Comparison of ENCODE assay signal across 17 cellular contexts in the genomic region with DNA sequence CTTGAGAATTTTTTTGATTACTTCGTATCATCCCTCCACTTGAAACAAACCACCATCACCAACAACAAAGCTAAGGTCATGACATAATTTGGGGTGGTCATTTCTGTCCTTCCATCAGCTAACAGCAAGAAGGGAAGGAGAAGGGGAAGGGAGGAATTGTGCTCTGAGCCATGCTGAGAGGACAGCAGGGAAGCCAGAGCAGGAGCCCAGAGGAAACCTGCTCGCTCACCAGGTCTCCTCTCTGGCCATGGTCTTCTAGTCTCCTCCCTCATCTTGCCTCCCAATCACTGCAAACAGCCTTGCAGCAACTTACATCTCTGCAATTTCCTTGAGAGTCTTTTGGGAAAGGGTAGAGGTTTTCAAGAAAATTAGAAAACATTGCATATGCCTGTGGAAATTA.
DNase-seq lines count a peak whose midpoint lies in the region; ATAC-seq and TF ChIP-seq lines count a peak whose summit lies in the region.
"Had no signal": no experiment of that assay in that cellular context is flagged by ENCODE, and none has a peak within 500 bp of the region (broad histone marks: within the 10 kb centered on the region; RNA-seq: fewer than 3 reads in every experiment).

No MANE protein-coding gene starts in this region.

- H3K27ac ChIP-seq in GM23338 (ENCODE audit: low read depth): no peak overlapping the region
- no peak overlapping the region for H3K27ac ChIP-seq in gastrocnemius medialis
- H3K27ac ChIP-seq in OCI-LY7 (ENCODE audit: low read depth, low read length, poor library complexity, severe bottlenecking): no peak overlapping the region
- H3K27ac ChIP-seq: GM23248 had no signal

- H3K4me1 Mint-ChIP-seq in GM23338: peaks cover 24% of the 10 kb centered on the region
- H3K4me1 Mint-ChIP-seq in activated CD8-positive, alpha-beta T cell treated with anti-CD3 and anti-CD28 coated beads, Interleukin-2, amount 10 ng/mL, durations not matched to agents 7 days and 5 days (ENCODE audit: low read depth): no peaks in the 10 kb centered on the region
- H3K4me1 Mint-ChIP-seq: B cell had no signal

- in situ Hi-C loops in gastrocnemius medialis (cut with MboI; ENCODE audit: low sequenced_read_pairs in 4 of 4): no loop called here

- H3K27me3 ChIP-seq in GM23338 (ENCODE audit: insufficient read depth) (no peaks in the 10 kb centered on the region), gastrocnemius medialis (no peaks in the 10 kb centered on the region)

- intact Hi-C loops in gastrocnemius medialis (cut with DNase I; ENCODE audit: low total_unique reads): no loop called here
- intact Hi-C loops in OCI-LY7 (cut with micrococcal nuclease; ENCODE audit: unreplicated experiment): no loop called here

- no peaks in the 10 kb centered on the region for H3K36me3 Mint-ChIP-seq in GM23338 (ENCODE audit: low read depth)
- H3K36me3 Mint-ChIP-seq in activated CD8-positive, alpha-beta T cell treated with anti-CD3 and anti-CD28 coated beads, Interleukin-2, amount 10 ng/mL, durations not matched to agents 7 days and 5 days (ENCODE audit: low read depth): no peaks in the 10 kb centered on the region

- CTCF ChIA-PET in activated CD8-positive, alpha-beta T cell treated with anti-CD3 and anti-CD28 coated beads, Interleukin-2, amount 10 ng/mL, durations not matched to agents 7 days and 5 days (lab: Charles Lee): no interaction called here
- CTCF ChIA-PET in OCI-LY7 (lab: Charles Lee; ENCODE audit: unreplicated experiment): no interaction called here

- POLR2A ChIA-PET in activated CD8-positive, alpha-beta T cell treated with anti-CD3 and anti-CD28 coated beads, Interleukin-2, amount 10 ng/mL, durations not matched to agents 7 days and 5 days (lab: Charles Lee): interaction anchor here (0.6 kb wide), 1 partner anchor 186 kb away, joined by 3 read pairs; no protein-coding TSS in a partner anchor
- POLR2A ChIA-PET in OCI-LY7 (lab: Charles Lee): interaction anchor here (0.5 to 0.8 kb wide), 2 partner anchors 16 to 296 kb away, joined by 3 read pairs; no protein-coding TSS in a partner anchor

- H3K36me3 ChIP-seq in GM23338 (ENCODE audit: insufficient read depth) (no peaks in the 10 kb centered on the region), gastrocnemius medialis (no peaks in the 10 kb centered on the region), OCI-LY7 (ENCODE audit: insufficient read depth, low read length) (no peaks in the 10 kb centered on the region)
- H3K36me3 ChIP-seq: HAP-1 had no signal

- TF ChIP-seq POLR2A in gastrocnemius medialis (IDR thresholded peaks at IDR 0.05): no peak

- no TSS peak for BruUV-seq in OCI-LY7 (replicated peaks; lab: Mats Ljungman, UMichigan)

- H3K27ac Mint-ChIP-seq in GM23338: no peak overlapping the region
- no peak overlapping the region for H3K27ac Mint-ChIP-seq in activated CD8-positive, alpha-beta T cell treated with anti-CD3 and anti-CD28 coated beads, Interleukin-2, amount 10 ng/mL, durations not matched to agents 7 days and 5 days
- H3K27ac Mint-ChIP-seq: B cell; CD4-positive, alpha-beta T cell; HFFc6 had no signal

- TF ChIP-seq CTCF in GM23338 (conservative IDR thresholded peaks at IDR 0.05; ENCODE audit: low read depth in 2 of 2): no peak
- TF ChIP-seq CTCF in gastrocnemius medialis (IDR thresholded peaks at IDR 0.05 in 4 of 5, conservative IDR thresholded peaks at IDR 0.05 in 1 of 5): no peak
- no peak for TF ChIP-seq CTCF in OCI-LY7 (conservative IDR thresholded peaks at IDR 0.05; ENCODE audit: low read length)

- H2AFZ ChIP-seq in GM23338 (peak overlapping the region; percentile 67), OCI-LY7 (ENCODE audit: low read length) (no peak overlapping the region)
- H2AFZ ChIP-seq: GM23248 had no signal

- ATAC-seq in GM23338 (peak; percentile 88), SK-N-SH treated with all-trans-retinoic acid at 6 μM for 48 hours (peak; percentile 33; the same call in 1 of the 3 replicates), gastrocnemius medialis (no peak)
- no peak for ATAC-seq in activated CD8-positive, alpha-beta T cell treated with anti-CD3 and anti-CD28 coated beads, Interleukin-2, amount 10 ng/mL, durations not matched to agents 7 days and 5 days
- ATAC-seq: GM12878 had no signal

- no peak overlapping the region for H3K4me3 Mint-ChIP-seq in GM23338
- no peak overlapping the region for H3K4me3 Mint-ChIP-seq in activated CD8-positive, alpha-beta T cell treated with anti-CD3 and anti-CD28 coated beads, Interleukin-2, amount 10 ng/mL, durations not matched to agents 7 days and 5 days
- H3K4me3 Mint-ChIP-seq: B cell; CD4-positive, alpha-beta T cell; HFFc6 had no signal

- no peaks in the 10 kb centered on the region for H3K9me2 ChIP-seq in GM23338 (ENCODE audit: insufficient read depth)
- no peaks in the 10 kb centered on the region for H3K9me2 ChIP-seq in OCI-LY7 (ENCODE audit: insufficient read depth, low read length)

- DNase-seq in GM23338 (ENCODE audit: low spot score) (no peak), M059J (ENCODE audit: low read depth) (peak; percentile 4), iPS-NIHi7 (ENCODE audit: extremely low spot score) (peak; percentile 38), gastrocnemius medialis (no peak), medulla oblongata (ENCODE audit: extremely low spot score) (no peak), OCI-LY7 (ENCODE audit: low spot score) (no peak)
- DNase-seq in activated CD8-positive, alpha-beta T cell treated with anti-CD3 and anti-CD28 coated beads, Interleukin-2, amount 10 ng/mL, durations not matched to agents 7 days and 5 days: no peak
- DNase-seq: ACHN; C1 segment of cervical spinal cord; CD4-positive, alpha-beta T cell; DMS79; GM23248; HFFc6 had no signal

- no peak overlapping the region for H3K4me3 ChIP-seq in GM23338
- H3K4me3 ChIP-seq in gastrocnemius medialis: no peak overlapping the region
- H3K4me3 ChIP-seq in OCI-LY7 (ENCODE audit: low read depth, low read length, poor library complexity, severe bottlenecking): no peak overlapping the region
- H3K4me3 ChIP-seq: GM12878, GM23248, HAP-1 had no signal

- no peaks in the 10 kb centered on the region for H3F3A ChIP-seq in GM23338 (replicated peaks; ENCODE audit: low read depth)

- H3K4me2 ChIP-seq in GM23338 (no peak overlapping the region), OCI-LY7 (ENCODE audit: low read length) (no peak overlapping the region)

- no peaks in the 10 kb centered on the region for H3K79me2 ChIP-seq in GM23338 (replicated peaks; ENCODE audit: insufficient read depth)
- H3K79me2 ChIP-seq in OCI-LY7 (ENCODE audit: insufficient read depth, low read depth, low read length): no peaks in the 10 kb centered on the region

- H3K9me3 Mint-ChIP-seq in GM23338: no peaks in the 10 kb centered on the region
- H3K9me3 Mint-ChIP-seq in activated CD8-positive, alpha-beta T cell treated with anti-CD3 and anti-CD28 coated beads, Interleukin-2, amount 10 ng/mL, durations not matched to agents 7 days and 5 days (ENCODE audit: insufficient read depth): no peaks in the 10 kb centered on the region
- H3K9me3 Mint-ChIP-seq: CD4-positive, alpha-beta T cell; HFFc6 had no signal

- H3K9me3 ChIP-seq in gastrocnemius medialis: no peaks in the 10 kb centered on the region
- H3K9me3 ChIP-seq in OCI-LY7 (ENCODE audit: low read length): no peaks in the 10 kb centered on the region
- H3K9me3 ChIP-seq: HAP-1 had no signal

- H4K20me1 ChIP-seq in GM23338 (replicated peaks; ENCODE audit: insufficient read depth) (no peaks in the 10 kb centered on the region), OCI-LY7 (ENCODE audit: insufficient read depth, low read length) (no peaks in the 10 kb centered on the region)

- H3K4me1 ChIP-seq in GM23338 (ENCODE audit: insufficient read depth) (peaks cover 19% of the 10 kb centered on the region), gastrocnemius medialis (no peaks in the 10 kb centered on the region), OCI-LY7 (ENCODE audit: insufficient read depth, low read length, poor library complexity, severe bottlenecking) (no peaks in the 10 kb centered on the region)
- H3K4me1 ChIP-seq: HAP-1 had no signal

- H3K27me3 Mint-ChIP-seq in GM23338 (ENCODE audit: insufficient read depth, low read depth, poor library complexity): peaks cover 2% of the 10 kb centered on the region
- peaks cover 12% of the 10 kb centered on the region for H3K27me3 Mint-ChIP-seq in activated CD8-positive, alpha-beta T cell treated with anti-CD3 and anti-CD28 coated beads, Interleukin-2, amount 10 ng/mL, durations not matched to agents 7 days and 5 days (ENCODE audit: low read depth)

TF ChIP-seq in GM23338, 12 proteins besides CTCF, POLR2A, EP300 and RAD21 (continues in another document):
- TF ChIP-seq EZH2phosphoT487 (IDR thresholded peaks at IDR 0.05; ENCODE audit: unreplicated experiment) (no peak), ZNF114 (CRISPR knock-in tag; IDR thresholded peaks at IDR 0.05) (no peak), POLR2AphosphoS5 (IDR thresholded peaks at IDR 0.05; ENCODE audit: low read depth) (no peak)
- TF ChIP-seq, protein P1, sequence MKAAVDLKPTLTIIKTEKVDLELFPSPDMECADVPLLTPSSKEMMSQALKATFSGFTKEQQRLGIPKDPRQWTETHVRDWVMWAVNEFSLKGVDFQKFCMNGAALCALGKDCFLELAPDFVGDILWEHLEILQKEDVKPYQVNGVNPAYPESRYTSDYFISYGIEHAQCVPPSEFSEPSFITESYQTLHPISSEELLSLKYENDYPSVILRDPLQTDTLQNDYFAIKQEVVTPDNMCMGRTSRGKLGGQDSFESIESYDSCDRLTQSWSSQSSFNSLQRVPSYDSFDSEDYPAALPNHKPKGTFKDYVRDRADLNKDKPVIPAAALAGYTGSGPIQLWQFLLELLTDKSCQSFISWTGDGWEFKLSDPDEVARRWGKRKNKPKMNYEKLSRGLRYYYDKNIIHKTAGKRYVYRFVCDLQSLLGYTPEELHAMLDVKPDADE (IDR thresholded peaks at IDR 0.05): no peak

TF ChIP-seq in SK-N-SH treated with all-trans-retinoic acid at 6 μM for 48 hours, 23 proteins besides CTCF, POLR2A, EP300 and RAD21 (continues in another document):
- no peak for TF ChIP-seq ARNTL (CRISPR knock-in tag; IDR thresholded peaks at IDR 0.05; ENCODE audit: borderline replicate concordance, low read depth)

Comparison
In these comparisons a context has a peak if more than half of its experiments do, and no peak if none do; other contexts are left out.
1. ATAC-seq: peak in GM23338 (single experiment) and SK-N-SH treated with all-trans-retinoic acid at 6 μM for 48 hours (single experiment); none in gastrocnemius medialis (0 of 2) and activated CD8-positive, alpha-beta T cell treated with anti-CD3 and anti-CD28 coated beads, Interleukin-2, amount 10 ng/mL, durations not matched to agents 7 days and 5 days (single experiment).
2. DNase-seq: peak in M059J (single experiment) and iPS-NIHi7 (single experiment); none in GM23338 (single experiment), gastrocnemius medialis (0 of 2), activated CD8-positive, alpha-beta T cell treated with anti-CD3 and anti-CD28 coated beads, Interleukin-2, amount 10 ng/mL, durations not matched to agents 7 days and 5 days (single experiment), medulla oblongata (single experiment) and OCI-LY7 (single experiment).